In the genomic region with DNA sequence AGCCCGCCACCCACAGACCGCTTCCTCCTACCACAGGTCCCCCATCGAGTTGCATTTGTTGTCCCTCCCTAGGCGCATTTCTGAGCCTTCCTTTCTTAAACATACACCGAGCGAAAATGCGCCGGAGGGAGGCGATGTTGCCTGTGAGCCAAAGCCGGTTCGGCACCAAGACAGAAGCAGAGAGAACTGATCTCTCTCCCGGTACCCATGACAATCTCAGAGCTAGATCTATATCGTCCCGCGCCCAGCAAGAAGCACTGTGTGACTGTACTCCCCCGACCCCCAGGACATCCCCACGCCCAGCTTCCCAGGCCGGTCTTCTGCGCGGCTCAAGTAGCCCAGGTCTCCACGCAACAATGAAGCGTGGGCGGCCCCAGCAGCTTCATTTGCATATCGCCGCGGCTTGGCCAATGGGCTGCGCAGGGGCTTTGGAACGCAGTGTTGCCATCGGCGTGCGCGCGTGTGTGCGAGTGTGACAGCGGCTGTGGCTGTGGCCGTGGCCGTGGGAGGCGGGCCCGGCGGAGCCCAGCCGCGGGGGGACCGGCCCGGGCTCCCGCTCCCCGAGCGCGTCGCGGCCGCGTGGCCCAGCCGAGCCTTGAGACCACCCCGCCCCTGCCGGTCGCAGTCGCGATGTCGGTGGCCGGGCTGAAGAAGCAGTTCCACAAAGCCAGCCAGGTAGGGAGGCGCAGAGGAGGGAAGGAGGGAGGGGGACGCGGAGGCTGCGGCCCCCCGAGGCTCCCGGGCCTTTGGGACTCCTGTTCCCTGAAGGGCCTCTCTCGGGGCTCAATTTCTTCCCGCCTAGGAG, we compare ENCODE assay signal across 7 cellular contexts. TPM values are rescaled to one million over a fixed set of nuclear protein-coding genes. Genes with fewer than 3 reads are reported as not detected.
DNase-seq lines count a peak whose midpoint lies in the region; ATAC-seq and TF ChIP-seq lines count a peak whose summit lies in the region.

A gene with protein sequence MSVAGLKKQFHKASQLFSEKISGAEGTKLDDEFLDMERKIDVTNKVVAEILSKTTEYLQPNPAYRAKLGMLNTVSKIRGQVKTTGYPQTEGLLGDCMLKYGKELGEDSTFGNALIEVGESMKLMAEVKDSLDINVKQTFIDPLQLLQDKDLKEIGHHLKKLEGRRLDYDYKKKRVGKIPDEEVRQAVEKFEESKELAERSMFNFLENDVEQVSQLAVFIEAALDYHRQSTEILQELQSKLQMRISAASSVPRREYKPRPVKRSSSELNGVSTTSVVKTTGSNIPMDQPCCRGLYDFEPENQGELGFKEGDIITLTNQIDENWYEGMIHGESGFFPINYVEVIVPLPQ (plus strand): TSS at position 438 of the 805 bp plus-strand sequence. CDS start 193 bp downstream, at position 631.

- intact Hi-C loops in esophagus squamous epithelium (cut with DNase I) = loop anchor here (5.0 kb wide), 1 partner anchor 110 kb away; no protein-coding TSS in a partner anchor

- H3K27ac ChIP-seq in esophagus squamous epithelium = peak within 1 kb of the TSS in 3 of 4 donors; percentile 18 to 81 (median 22)

- TF ChIP-seq CTCF in esophagus squamous epithelium (IDR thresholded peaks at IDR 0.05) = peak in 5 of 6 experiments; percentile 18 to 50 (median 23)

- peak within 1 kb of the TSS; percentile 47 to 70 (median 64) for H3K4me3 ChIP-seq in esophagus squamous epithelium

- 2 to 6% methylated on average over 11 to 26 of the region's 68 CpGs for WGBS in esophagus squamous epithelium, 2 donors

- peaks cover 0 to 49% (median 0%) of the 10 kb centered on the region in 4 donors for H3K27me3 ChIP-seq in esophagus squamous epithelium

- DNase-seq in NCI-H2171 treated with DMSO at 0.1 percent for 48 hours (lab: John Stamatoyannopoulos, UW) = peak; percentile 50
- DNase-seq in activated T-cell treated with anti-CD3 and anti-CD28 coated beads, Interleukin-2, amount 50 U/mL, for 1 hour = peak; percentile 33
- DNase-seq in esophagus squamous epithelium (lab: John Stamatoyannopoulos, UW) = peak; percentile 19
- peak; percentile 91 for DNase-seq in midbrain (lab: John Stamatoyannopoulos, UW)
- peak; percentile 28 for DNase-seq in stimulated activated CD8-positive, alpha-beta memory T cell treated with anti-CD3 and anti-CD28 coated beads, Interleukin-4, amount 100 ng/mL, for 24 hours (ENCODE audit: low read depth)

- TF ChIP-seq POLR2A in esophagus squamous epithelium (IDR thresholded peaks at IDR 0.05) = peak in 1 of 4 donors; percentile 22

- ATAC-seq in GM21390 (IDR thresholded peaks at IDR 0.05; ENCODE audit: unreplicated experiment) = peak; percentile 89
- no peak for ATAC-seq in HG02610 (IDR thresholded peaks at IDR 0.05; ENCODE audit: unreplicated experiment)

- peaks cover 7 to 21% (median 13%) of the 10 kb centered on the region in 3 donors for H3K4me1 ChIP-seq in esophagus squamous epithelium

- H3K9me3 ChIP-seq in esophagus squamous epithelium = no peaks in the 10 kb centered on the region

- no peaks in the 10 kb centered on the region for H3K36me3 ChIP-seq in esophagus squamous epithelium

RNA-seq across cellular contexts. Expression of the gene that starts here (rescaled TPM):
- 1 to 10 TPM in 3 of 4 donors, under 1 TPM in 1; 0.57 to 5.7 (median 2.1) TPM for total RNA-seq in esophagus squamous epithelium

Comparison
In these comparisons a context has a peak if more than half of its experiments do, and no peak if none do; other contexts are left out.
1. DNase-seq: peak in every context shown above with its lines; median percentile 91 in midbrain; 50 in NCI-H2171 treated with DMSO at 0.1 percent for 48 hours; 33 in activated T-cell treated with anti-CD3 and anti-CD28 coated beads, Interleukin-2, amount 50 U/mL, for 1 hour; 28 in stimulated activated CD8-positive, alpha-beta memory T cell treated with anti-CD3 and anti-CD28 coated beads, Interleukin-4, amount 100 ng/mL, for 24 hours; 19 in esophagus squamous epithelium.